ENCODE assay signal across 8 cellular contexts in the genomic region with DNA sequence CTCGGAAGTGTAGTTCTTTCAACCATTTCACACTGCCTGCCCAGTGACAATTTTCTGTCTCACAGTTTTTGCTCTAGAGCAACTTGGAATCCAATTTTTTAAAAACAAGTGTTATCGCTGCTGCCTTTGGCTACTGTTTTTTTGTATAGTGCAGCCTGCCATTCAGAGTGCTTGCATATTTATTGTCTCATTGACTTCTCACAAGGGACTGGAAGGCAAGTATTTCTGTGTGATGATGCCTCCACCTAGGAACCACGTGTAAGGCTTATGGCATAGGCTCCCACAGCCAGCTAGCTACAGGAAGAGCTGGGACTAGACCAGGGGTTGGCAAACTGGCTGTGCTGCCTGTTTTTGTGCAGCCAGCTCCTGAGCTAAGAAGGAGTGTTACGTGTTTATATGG. TPM values are rescaled to one million over a fixed set of nuclear protein-coding genes. Genes with fewer than 3 reads are reported as not detected.
DNase-seq lines count a peak whose midpoint lies in the region; FAIRE-seq and TF ChIP-seq lines count a peak whose summit lies in the region.

No MANE protein-coding gene starts in this region.

- no peak for TF ChIP-seq CTCF in BE2C (IDR thresholded peaks at IDR 0.05; ENCODE audit: low read depth, low read length)
- no peak for TF ChIP-seq CTCF in endothelial cell (IDR thresholded peaks at IDR 0.05; ENCODE audit: unreplicated experiment)
- no peak for TF ChIP-seq CTCF in osteocyte (IDR thresholded peaks at IDR 0.05)

- no peaks in the 10 kb centered on the region for H3K4me1 ChIP-seq in BE2C

- DNase-seq in BE2C = peak; percentile 20
- no peak for DNase-seq in GM18507 (ENCODE audit: extremely low spot score, insufficient read length, low read depth)
- peak; percentile 77 for DNase-seq in RKO (ENCODE audit: low spot score)
- DNase-seq in endothelial cell (ENCODE audit: low spot score) = peak; percentile 8
- no peak for DNase-seq in osteocyte (ENCODE audit: extremely low spot score, unreplicated experiment)
- DNase-seq in posterior cingulate gyrus = no peak
- no peak for DNase-seq in activated CD4-positive, CD25-positive, alpha-beta regulatory T cell treated with anti-CD3 and anti-CD28 coated beads, Interleukin-2, amount 50 U/mL, for 72 hours
- DNase-seq in epidermal melanocyte (ENCODE audit: insufficient read length, low spot score) = no peak

- H3K9me3 ChIP-seq in BE2C = no peaks in the 10 kb centered on the region

- FAIRE-seq in GM18507 (lab: Jason Lieb, UNC) = peak; percentile 67

- peak overlapping the region; percentile 43 for H3K27ac Mint-ChIP-seq in endothelial cell (ENCODE audit: unreplicated experiment)
- H3K27ac Mint-ChIP-seq in osteocyte (ENCODE audit: unreplicated experiment) = peak overlapping the region; percentile 16

- H3K36me3 ChIP-seq in BE2C = peaks cover 15% of the 10 kb centered on the region

- H3K4me3 Mint-ChIP-seq in endothelial cell (ENCODE audit: unreplicated experiment) (peak overlapping the region; percentile 95), osteocyte (ENCODE audit: unreplicated experiment) (peak overlapping the region; percentile 79)

- H3K36me3 Mint-ChIP-seq in endothelial cell (ENCODE audit: low read depth, unreplicated experiment) (peaks cover 4% of the 10 kb centered on the region), osteocyte (ENCODE audit: unreplicated experiment) (peaks cover 6% of the 10 kb centered on the region)

- H3K27me3 Mint-ChIP-seq in endothelial cell (ENCODE audit: unreplicated experiment) (no peaks in the 10 kb centered on the region), osteocyte (ENCODE audit: unreplicated experiment) (no peaks in the 10 kb centered on the region)

- H3K4me1 Mint-ChIP-seq in endothelial cell (ENCODE audit: unreplicated experiment) (peaks cover 12% of the 10 kb centered on the region), osteocyte (ENCODE audit: unreplicated experiment) (peaks cover 12% of the 10 kb centered on the region)

- H3K9me3 Mint-ChIP-seq in endothelial cell (ENCODE audit: unreplicated experiment) (no peaks in the 10 kb centered on the region), osteocyte (ENCODE audit: unreplicated experiment) (no peaks in the 10 kb centered on the region)

- H3K4me3 ChIP-seq in BE2C (ENCODE audit: low read depth, low read length) = peak overlapping the region; percentile 86

- H3K27me3 ChIP-seq in BE2C = no peaks in the 10 kb centered on the region

- intact Hi-C loops in posterior cingulate gyrus (cut with DNase I) = loop anchor here (2.0 kb wide), 1 partner anchor 58 kb away; no protein-coding TSS in a partner anchor

RNA-seq across cellular contexts. Expression of a gene that starts 0.9 kb away (rescaled TPM):
- polyA plus RNA-seq in BE2C (2012; ENCODE audit: insufficient read depth, insufficient read length, low read depth) = 5.4 TPM
- total RNA-seq in endothelial cell (ENCODE audit: unreplicated experiment) (7.5 TPM), osteocyte (5.1 and 5.6 TPM in 2 replicates)

RNA-seq across cellular contexts. Expression of a gene that starts 1.0 kb away (rescaled TPM):
- 23.7 TPM for polyA plus RNA-seq in BE2C (2012; ENCODE audit: insufficient read depth, insufficient read length, low read depth)
- total RNA-seq in endothelial cell (ENCODE audit: unreplicated experiment) = 17.3 TPM
- total RNA-seq in osteocyte = 24.6 and 25.4 TPM in 2 replicates

RNA-seq across cellular contexts. Expression of a gene that starts 59.1 kb away (rescaled TPM):
- 16.6 TPM for polyA plus RNA-seq in BE2C (2012; ENCODE audit: insufficient read depth, insufficient read length, low read depth)
- 19.7 TPM for total RNA-seq in endothelial cell (ENCODE audit: unreplicated experiment)
- 31.2 and 34.4 TPM in 2 replicates for total RNA-seq in osteocyte

Comparison
In these comparisons a context has a peak if more than half of its experiments do, and no peak if none do; other contexts are left out.
1. DNase-seq: peak in BE2C (single experiment), RKO (single experiment) and endothelial cell (single experiment); none in GM18507 (single experiment), osteocyte (single experiment), posterior cingulate gyrus (0 of 10), activated CD4-positive, CD25-positive, alpha-beta regulatory T cell treated with anti-CD3 and anti-CD28 coated beads, Interleukin-2, amount 50 U/mL, for 72 hours (single experiment) and epidermal melanocyte (single experiment).